In the genomic region with DNA sequence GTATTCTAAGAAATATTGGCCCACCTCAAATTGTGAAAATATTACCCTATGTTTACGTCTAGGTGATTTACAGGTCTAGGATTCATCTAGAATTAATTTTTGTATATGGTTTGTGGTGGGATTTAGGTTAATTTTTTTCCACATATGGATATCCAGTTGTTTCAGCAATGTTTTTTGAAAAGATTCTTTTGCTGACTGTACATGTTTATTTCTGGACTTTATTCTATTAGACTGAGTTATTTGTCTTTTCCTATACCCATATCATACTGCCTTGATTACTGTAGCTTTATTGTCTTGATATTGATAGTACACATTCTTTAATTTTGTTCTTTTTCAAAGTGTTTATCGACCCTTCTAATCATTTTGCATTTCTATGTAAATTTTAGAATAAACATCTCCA, we compare ENCODE assay signal across 34 cellular contexts.
DNase-seq lines count a peak whose midpoint lies in the region; ATAC-seq, FAIRE-seq and TF ChIP-seq lines count a peak whose summit lies in the region.
"Had no signal": no experiment of that assay in that cellular context is flagged by ENCODE, and none has a peak within 500 bp of the region (broad histone marks: within the 10 kb centered on the region; RNA-seq: fewer than 3 reads in every experiment).

No MANE protein-coding gene starts in this region.

- H3K36me3 ChIP-seq in HepG2 (replicated peaks in 1 of 2; ENCODE audit: control insufficient read depth in 1 of 2, insufficient read depth in 2 of 2, low read length in 2 of 2) (no peaks in the 10 kb centered on the region), right lobe of liver (no peaks in the 10 kb centered on the region), K562 (ENCODE audit: control insufficient read depth, insufficient read depth, low read length) (no peaks in the 10 kb centered on the region), small intestine (ENCODE audit: control insufficient read depth in 2 of 2, insufficient read depth in 2 of 2, low read length in 2 of 2) (peaks cover 0 to 4% of the 10 kb centered on the region in 2 donors), trophoblast cell (ENCODE audit: control insufficient read depth in 1 of 2, insufficient read depth in 2 of 2, low read length in 2 of 2) (no peaks in the 10 kb centered on the region)
- H3K36me3 ChIP-seq: BE2C; BLaER1; BLaER1 treated with 17β-estradiol and CSF1 and Interleukin-3, amounts not matched to agents 10 nM and 100 nM had no signal

- no peaks in the 10 kb centered on the region for H3K27me3 Mint-ChIP-seq in endothelial cell (ENCODE audit: unreplicated experiment)

- H3K27ac ChIP-seq in HepG2 (ENCODE audit: extremely low read length, insufficient read depth, low read length): no peak overlapping the region
- no peak overlapping the region for H3K27ac ChIP-seq in right lobe of liver
- H3K27ac ChIP-seq in K562 (ENCODE audit: extremely low read depth, low read depth, low read length): no peak overlapping the region
- no peak overlapping the region for H3K27ac ChIP-seq in small intestine (ENCODE audit: low read depth in 1 of 2, low read length in 1 of 2)
- no peak overlapping the region for H3K27ac ChIP-seq in trophoblast cell (ENCODE audit: low read depth, low read length)
- H3K27ac ChIP-seq: 22Rv1; A549; BLaER1; BLaER1 treated with 17β-estradiol and CSF1 and Interleukin-3, amounts not matched to agents 10 nM and 100 nM; C4-2B had no signal

- TF ChIP-seq CTCF in HepG2 (CRISPR knock-in tag; IDR thresholded peaks at IDR 0.05) (no peak), right lobe of liver (IDR thresholded peaks at IDR 0.05) (no peak), K562 (IDR thresholded peaks at IDR 0.05 in 2 of 3, conservative IDR thresholded peaks at IDR 0.05 in 1 of 3; ENCODE audit: insufficient read depth in 2 of 3, low read depth in 1 of 3, low read length in 3 of 3) (no peak), endothelial cell (IDR thresholded peaks at IDR 0.05; ENCODE audit: unreplicated experiment) (no peak)

- no peaks in the 10 kb centered on the region for H3K36me3 Mint-ChIP-seq in endothelial cell (ENCODE audit: low read depth, unreplicated experiment)
- H3K36me3 Mint-ChIP-seq: CD14-positive monocyte; CD4-positive, CD25-positive, alpha-beta regulatory T cell had no signal

- intact Hi-C loops in HepG2 (cut with micrococcal nuclease; ENCODE audit: unreplicated experiment): no loop called here
- intact Hi-C loops in right lobe of liver (cut with DNase I): no loop called here
- intact Hi-C loops in K562 (cut with micrococcal nuclease): no loop called here

- H3K4me1 ChIP-seq in HepG2 (ENCODE audit: insufficient read depth, low read length) (no peaks in the 10 kb centered on the region), right lobe of liver (no peaks in the 10 kb centered on the region), K562 (replicated peaks in 1 of 2; ENCODE audit: control insufficient read depth in 2 of 2, insufficient read depth in 2 of 2, low read length in 2 of 2) (no peaks in the 10 kb centered on the region), small intestine (ENCODE audit: control insufficient read depth in 2 of 2, insufficient read depth in 1 of 2, low read depth in 1 of 2, low read length in 1 of 2) (no peaks in the 10 kb centered on the region), trophoblast cell (ENCODE audit: control insufficient read depth in 1 of 2, insufficient read depth in 2 of 2, low read length in 2 of 2) (no peaks in the 10 kb centered on the region)
- H3K4me1 ChIP-seq: A549, BE2C, BLaER1, Caco-2 had no signal

- ATAC-seq in HepG2 (no peak), right lobe of liver (no peak), K562 (no peak)
- ATAC-seq: A549; CD8-positive, alpha-beta T cell had no signal

- no peak overlapping the region for H3K4me2 ChIP-seq in HepG2 (ENCODE audit: low read depth, low read length)
- no peak overlapping the region for H3K4me2 ChIP-seq in K562 (ENCODE audit: insufficient read depth, low read length)
- no peak overlapping the region for H3K4me2 ChIP-seq in trophoblast cell (ENCODE audit: low read length)
- H3K4me2 ChIP-seq: A549; BLaER1; BLaER1 treated with 17β-estradiol and CSF1 and Interleukin-3, amounts not matched to agents 10 nM and 100 nM had no signal

- no peaks in the 10 kb centered on the region for H3K4me1 Mint-ChIP-seq in endothelial cell (ENCODE audit: unreplicated experiment)
- H3K4me1 Mint-ChIP-seq: B cell; CD4-positive, alpha-beta memory T cell; CD4-positive, CD25-positive, alpha-beta regulatory T cell; CD8-positive, alpha-beta memory T cell had no signal

- no peak overlapping the region for H4K12ac ChIP-seq in trophoblast cell (ENCODE audit: low read depth, low read length)

- H3K23ac ChIP-seq in trophoblast cell (ENCODE audit: low read length): no peak overlapping the region

- H3K79me2 ChIP-seq in HepG2 (ENCODE audit: insufficient read depth, low read length) (no peaks in the 10 kb centered on the region), K562 (ENCODE audit: control insufficient read depth, insufficient read depth, low read length) (no peaks in the 10 kb centered on the region), trophoblast cell (ENCODE audit: control insufficient read depth, insufficient read depth, low read length, poor library complexity) (no peaks in the 10 kb centered on the region)

- POLR2A ChIA-PET in HepG2 (lab: Yijun Ruan, JAX): no interaction called here
- POLR2A ChIA-PET in K562 (lab: Yijun Ruan, JAX): interaction anchor here (1.4 to 1.8 kb wide), 2 partner anchors 9 to 10 kb away, joined by 3 to 4 read pairs; no protein-coding TSS in a partner anchor

- CTCF ChIA-PET in HepG2 (lab: Yijun Ruan, JAX; ENCODE audit: low intra/inter-chr PET ratio, low total read pairs) (no interaction called here), K562 (lab: Yijun Ruan, JAX; ENCODE audit: low intra/inter-chr PET ratio) (no interaction called here)

- no peaks in the 10 kb centered on the region for H4K20me1 ChIP-seq in HepG2 (ENCODE audit: insufficient read depth, low read length)
- H4K20me1 ChIP-seq in K562 (replicated peaks; ENCODE audit: control insufficient read depth, insufficient read depth, low read length): no peaks in the 10 kb centered on the region
- H4K20me1 ChIP-seq: BLaER1; BLaER1 treated with 17β-estradiol and CSF1 and Interleukin-3, amounts not matched to agents 10 nM and 100 nM had no signal

- TF ChIP-seq RAD21 in HepG2 (CRISPR knock-in tag; IDR thresholded peaks at IDR 0.05) (no peak), K562 (CRISPR knock-in tag; conservative IDR thresholded peaks at IDR 0.05 in 1 of 2, IDR thresholded peaks at IDR 0.05 in 1 of 2) (no peak)

- no peak overlapping the region for H2AK5ac ChIP-seq in trophoblast cell (ENCODE audit: low read length)

- no peak overlapping the region for H3K27ac Mint-ChIP-seq in endothelial cell (ENCODE audit: unreplicated experiment)
- H3K27ac Mint-ChIP-seq: B cell; CD14-positive monocyte; CD4-positive, alpha-beta memory T cell; CD4-positive, alpha-beta T cell; CD4-positive, CD25-positive, alpha-beta regulatory T cell; CD8-positive, alpha-beta memory T cell; CD8-positive, alpha-beta T cell had no signal

- in situ Hi-C loops in HepG2 (cut with HindIII; ENCODE audit: extremely low pct_ligation_motif_present, low pct_unique_long_range_greater_than_20kb): no loop called here
- in situ Hi-C loops in K562 (cut with MboI): no loop called here

- WGBS in HepG2 (ENCODE audit: low lambda C conversion rate): 19% methylated on average over 2 of the region's 2 CpGs
- WGBS in right lobe of liver (ENCODE audit: insufficient coverage, low coverage, low lambda C conversion rate, missing lambda C conversion rate): 43% methylated on average over 2 of the region's 2 CpGs
- 3% methylated on average over 2 of the region's 2 CpGs for WGBS in K562 (ENCODE audit: insufficient coverage, low coverage, missing lambda C conversion rate)
- 86 to 93% (median 93%) methylated on average over 2 of the region's 2 CpGs for WGBS in small intestine, 3 donors
- WGBS in trophoblast cell (ENCODE audit: extremely low coverage, insufficient coverage, insufficient read length): no CpG with 5 or more reads among the region's 2 CpGs

- H2BK120ac ChIP-seq in trophoblast cell (ENCODE audit: insufficient read depth, low read length, poor library complexity): no peak overlapping the region

- H3K4me3 ChIP-seq in HepG2 (replicated peaks in 1 of 3; ENCODE audit: insufficient read depth in 1 of 3, low read depth in 2 of 3, low read length in 3 of 3) (no peak overlapping the region), right lobe of liver (no peak overlapping the region), K562 (no peak overlapping the region), small intestine (ENCODE audit: low read depth in 1 of 2, low read length in 2 of 2) (no peak overlapping the region), trophoblast cell (ENCODE audit: low read depth, low read length) (no peak overlapping the region)
- H3K4me3 ChIP-seq: A549; BLaER1; BLaER1 treated with 17β-estradiol and CSF1 and Interleukin-3, amounts not matched to agents 10 nM and 100 nM had no signal

- no peak overlapping the region for H3K9ac ChIP-seq in HepG2 (ENCODE audit: insufficient read depth, low read depth, low read length)
- no peak overlapping the region for H3K9ac ChIP-seq in K562 (ENCODE audit: insufficient read depth in 1 of 2, low read depth in 2 of 2, low read length in 2 of 2)
- no peak overlapping the region for H3K9ac ChIP-seq in trophoblast cell (ENCODE audit: low read length)
- H3K9ac ChIP-seq: BLaER1; BLaER1 treated with 17β-estradiol and CSF1 and Interleukin-3, amounts not matched to agents 10 nM and 100 nM had no signal

- DNase-seq in HepG2 (ENCODE audit: low spot score) (no peak), right lobe of liver (no peak), K562 (ENCODE audit: extremely low read depth in 1 of 4, low spot score in 3 of 4) (no peak), small intestine (no peak), trophoblast cell (no peak), endothelial cell (ENCODE audit: low spot score) (no peak)
- DNase-seq: 8988T; ACHN; AML-193; BE2C; C1 segment of cervical spinal cord; Caco-2; Calu3; CD4-positive, alpha-beta memory T cell; CD4-positive, alpha-beta T cell; CD4-positive, CD25-positive, alpha-beta regulatory T cell; CD8-positive, alpha-beta memory T cell; CD8-positive, alpha-beta T cell; COR-L47; DMS 273 treated with DMSO at 0.1 percent for 48 hours; DMS153; DMS79; DMS79 treated with DMSO at 0.1 percent for 48 hours; DND-41; EL had no signal

- TF ChIP-seq EP300 in HepG2 (IDR thresholded peaks at IDR 0.05; ENCODE audit: low read depth in 2 of 2, low read length in 2 of 2) (no peak), HepG2 (CRISPR knock-in tag; IDR thresholded peaks at IDR 0.05; ENCODE audit: borderline replicate concordance) (no peak), K562 (IDR thresholded peaks at IDR 0.05; ENCODE audit: low read length) (no peak)

- no peaks in the 10 kb centered on the region for H3K27me3 ChIP-seq in HepG2 (ENCODE audit: control insufficient read depth in 1 of 2, insufficient read depth in 2 of 2, low read length in 2 of 2)
- H3K27me3 ChIP-seq in right lobe of liver: no peaks in the 10 kb centered on the region
- no peaks in the 10 kb centered on the region; a peak in 1 of 5 replicates for H3K27me3 ChIP-seq in K562 (ENCODE audit: control insufficient read depth in 2 of 2, insufficient read depth in 2 of 2, low read length in 2 of 2)
- H3K27me3 ChIP-seq in small intestine (ENCODE audit: control insufficient read depth in 2 of 2, insufficient read depth in 2 of 2, low read length in 2 of 2): no peaks in the 10 kb centered on the region
- H3K27me3 ChIP-seq in trophoblast cell (ENCODE audit: insufficient read depth, low read length): no peaks in the 10 kb centered on the region
- H3K27me3 ChIP-seq: BE2C; BLaER1; BLaER1 treated with 17β-estradiol and CSF1 and Interleukin-3, amounts not matched to agents 10 nM and 100 nM had no signal

- no peak overlapping the region for H3K18ac ChIP-seq in trophoblast cell (ENCODE audit: low read length)

- no peak overlapping the region for H2BK5ac ChIP-seq in trophoblast cell (ENCODE audit: low read depth, low read length, poor library complexity)

- BruUV-seq in HepG2 (replicated peaks; lab: Mats Ljungman, UMichigan) (no TSS peak), K562 (replicated peaks; lab: Mats Ljungman, UMichigan) (no TSS peak)

- H4K8ac ChIP-seq in trophoblast cell (ENCODE audit: low read depth, low read length): no peak overlapping the region

- no peak for FAIRE-seq in HepG2 (lab: Jason Lieb, UNC)
- no peak for FAIRE-seq in K562 (lab: Jason Lieb, UNC)
- FAIRE-seq in small intestine (lab: Jason Lieb, UNC): peak; percentile 53
- FAIRE-seq: A204.1, A549, D721Med had no signal

- no peaks in the 10 kb centered on the region for H3K9me3 Mint-ChIP-seq in endothelial cell (ENCODE audit: unreplicated experiment)
- H3K9me3 Mint-ChIP-seq: CD4-positive, alpha-beta T cell; CD8-positive, alpha-beta T cell had no signal

- H2BK12ac ChIP-seq in trophoblast cell (ENCODE audit: low read length): no peak overlapping the region

- H3K9me3 ChIP-seq in HepG2 (ENCODE audit: low read length) (no peaks in the 10 kb centered on the region), right lobe of liver (no peaks in the 10 kb centered on the region), K562 (replicated peaks; ENCODE audit: control insufficient read depth, insufficient read depth, low read depth, low read length) (no peaks in the 10 kb centered on the region), small intestine (ENCODE audit: control insufficient read depth, low read depth) (no peaks in the 10 kb centered on the region), trophoblast cell (ENCODE audit: insufficient read depth, low read depth, low read length) (no peaks in the 10 kb centered on the region)
- H3K9me3 ChIP-seq: A549; BE2C; BLaER1; BLaER1 treated with 17β-estradiol and CSF1 and Interleukin-3, amounts not matched to agents 10 nM and 100 nM; Caco-2 had no signal

- no peak overlapping the region for H2AFZ ChIP-seq in HepG2 (ENCODE audit: low read length)
- no peak overlapping the region for H2AFZ ChIP-seq in K562 (ENCODE audit: low read depth, low read length)
- no peak overlapping the region for H2AFZ ChIP-seq in trophoblast cell (ENCODE audit: insufficient read depth, low read length, poor library complexity)

- no peak overlapping the region for H3K14ac ChIP-seq in trophoblast cell (ENCODE audit: low read length)

- no peak overlapping the region for H3K4ac ChIP-seq in trophoblast cell (ENCODE audit: low read depth, low read length)

- H3K4me3 Mint-ChIP-seq in endothelial cell (ENCODE audit: unreplicated experiment): no peak overlapping the region
- H3K4me3 Mint-ChIP-seq: B cell; CD14-positive monocyte; CD4-positive, alpha-beta memory T cell; CD4-positive, alpha-beta T cell; CD4-positive, CD25-positive, alpha-beta regulatory T cell; CD8-positive, alpha-beta memory T cell; CD8-positive, alpha-beta T cell had no signal

- TF ChIP-seq POLR2A in HepG2 (IDR thresholded peaks at IDR 0.05; ENCODE audit: insufficient read depth in 1 of 2, low read depth in 2 of 2, low read length in 2 of 2): no peak
- no peak for TF ChIP-seq POLR2A in right lobe of liver (IDR thresholded peaks at IDR 0.05)
- no peak for TF ChIP-seq POLR2A in K562 (conservative IDR thresholded peaks at IDR 0.05)

- H3K79me1 ChIP-seq in trophoblast cell (ENCODE audit: low read length): no peaks in the 10 kb centered on the region

- no peaks in the 10 kb centered on the region for H3K9me1 ChIP-seq in K562 (ENCODE audit: control insufficient read depth, insufficient read depth, low read length)

- no peak overlapping the region for H4K91ac ChIP-seq in trophoblast cell (ENCODE audit: low read depth, low read length)

Comparison
In these comparisons a context has a peak if more than half of its experiments do, and no peak if none do; other contexts are left out.
1. Of the 241 proteins assayed by ChIP-seq in both HepG2 and K562: peak only in HepG2: MAFF and MAFK; only in K562: none; in both: none; in neither: 239.